12 cellular contexts compared by ENCODE assay signal in the genomic region with DNA sequence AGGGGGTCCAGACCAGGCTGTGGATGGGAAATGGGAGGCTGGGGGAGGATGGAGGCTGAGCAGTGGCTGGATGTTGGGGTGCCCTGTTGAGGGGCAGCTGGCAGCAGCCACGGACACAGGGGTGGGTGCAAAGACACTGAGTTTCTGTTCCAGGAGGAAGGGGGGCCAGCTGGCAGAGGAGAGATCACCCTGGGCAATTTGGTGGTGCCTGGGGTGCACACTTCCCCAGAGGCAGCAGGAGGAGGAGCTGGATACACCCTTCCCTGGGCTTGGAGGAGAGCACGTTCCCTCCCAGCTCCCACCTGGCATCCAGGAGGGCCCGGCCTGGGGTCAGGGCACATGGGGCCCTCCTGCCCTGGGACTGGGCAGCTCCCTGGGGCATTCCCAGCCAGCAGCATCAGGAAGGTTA. TPM values are rescaled to one million over a fixed set of nuclear protein-coding genes. Genes with fewer than 3 reads are reported as not detected.
DNase-seq lines count a peak whose midpoint lies in the region; ATAC-seq, FAIRE-seq and TF ChIP-seq lines count a peak whose summit lies in the region.
"Had no signal": no experiment of that assay in that cellular context is flagged by ENCODE, and none has a peak within 500 bp of the region (broad histone marks: within the 10 kb centered on the region; RNA-seq: fewer than 3 reads in every experiment).

No MANE protein-coding gene starts in this region.

- TF ChIP-seq CTCF in RWPE1 (conservative IDR thresholded peaks at IDR 0.05; ENCODE audit: low read depth): no peak
- no peak for TF ChIP-seq CTCF in kidney (IDR thresholded peaks at IDR 0.05; ENCODE audit: borderline replicate concordance, extremely low read depth, insufficient read depth)

- H3K36me3 Mint-ChIP-seq in stimulated activated memory B cell treated with anti-CD40 and anti-IgM and Interleukin-4, amounts not matched to agents 10 μg/mL and 1 μg/mL and 100 μg/mL, for 72 hours: peaks cover 17% of the 10 kb centered on the region
- peaks cover 22% of the 10 kb centered on the region for H3K36me3 Mint-ChIP-seq in activated CD8-positive, alpha-beta memory T cell treated with anti-CD3 and anti-CD28 coated beads, Interleukin-2, amount 10 ng/mL, durations not matched to agents 7 days and 5 days

- peak; percentile 24 for DNase-seq in activated CD4-positive, CD25-positive, alpha-beta regulatory T cell treated with anti-CD3 and anti-CD28 coated beads, Interleukin-2, amount 50 U/mL, for 72 hours
- no peak for DNase-seq in RWPE1 (ENCODE audit: low spot score)
- DNase-seq in kidney: peak; percentile 78
- DNase-seq in activated CD8-positive, alpha-beta memory T cell treated with anti-CD3 and anti-CD28 coated beads, Interleukin-2, amount 10 ng/mL, durations not matched to agents 7 days and 5 days: no peak
- no peak for DNase-seq in RKO (ENCODE audit: low spot score)

- no peak for FAIRE-seq in kidney (lab: Jason Lieb, UNC)
- FAIRE-seq: A204.1, D721Med had no signal

- H3K27ac Mint-ChIP-seq in stimulated activated memory B cell treated with anti-CD40 and anti-IgM and Interleukin-4, amounts not matched to agents 10 μg/mL and 1 μg/mL and 100 μg/mL, for 72 hours: no peak overlapping the region
- no peak overlapping the region for H3K27ac Mint-ChIP-seq in activated CD8-positive, alpha-beta memory T cell treated with anti-CD3 and anti-CD28 coated beads, Interleukin-2, amount 10 ng/mL, durations not matched to agents 7 days and 5 days

- H3K4me3 Mint-ChIP-seq in stimulated activated memory B cell treated with anti-CD40 and anti-IgM and Interleukin-4, amounts not matched to agents 10 μg/mL and 1 μg/mL and 100 μg/mL, for 72 hours: peak overlapping the region; percentile 18
- no peak overlapping the region for H3K4me3 Mint-ChIP-seq in activated CD8-positive, alpha-beta memory T cell treated with anti-CD3 and anti-CD28 coated beads, Interleukin-2, amount 10 ng/mL, durations not matched to agents 7 days and 5 days

- POLR2A ChIA-PET in RWPE1 (lab: Yijun Ruan, JAX; ENCODE audit: low non-redundant PET): no interaction called here

- intact Hi-C loops in kidney (cut with DNase I): no loop called here

- H3K36me3 ChIP-seq in kidney (ENCODE audit: control insufficient read depth in 1 of 2, insufficient read depth in 2 of 2, low read length in 2 of 2): peaks cover 0 to 8% of the 10 kb centered on the region in 2 donors

- ATAC-seq in activated CD4-positive, CD25-positive, alpha-beta regulatory T cell treated with anti-CD3 and anti-CD28 coated beads, Interleukin-2, amount 50 U/mL, for 24 hours: no peak
- ATAC-seq in stimulated activated memory B cell treated with anti-CD40 and anti-IgM and Interleukin-4, amounts not matched to agents 10 μg/mL and 1 μg/mL and 100 μg/mL, for 72 hours: no peak
- no peak for ATAC-seq in HG03442 (IDR thresholded peaks at IDR 0.05; ENCODE audit: unreplicated experiment)
- ATAC-seq in activated CD8-positive, alpha-beta memory T cell treated with anti-CD3 and anti-CD28 coated beads, Interleukin-2, amount 10 ng/mL, durations not matched to agents 7 days and 5 days: no peak

- H3K4me1 ChIP-seq in kidney (ENCODE audit: control insufficient read depth in 1 of 2, insufficient read depth in 1 of 2, low read depth in 1 of 2, low read length in 2 of 2): peaks cover 5 to 25% of the 10 kb centered on the region in 2 donors

- no peak overlapping the region for H3K9ac ChIP-seq in kidney (ENCODE audit: low read length in 2 of 2)

- peaks cover 35% of the 10 kb centered on the region for H3K27me3 Mint-ChIP-seq in stimulated activated memory B cell treated with anti-CD40 and anti-IgM and Interleukin-4, amounts not matched to agents 10 μg/mL and 1 μg/mL and 100 μg/mL, for 72 hours
- H3K27me3 Mint-ChIP-seq in activated CD8-positive, alpha-beta memory T cell treated with anti-CD3 and anti-CD28 coated beads, Interleukin-2, amount 10 ng/mL, durations not matched to agents 7 days and 5 days: peaks cover 23% of the 10 kb centered on the region

- H3K4me3 ChIP-seq in kidney (ENCODE audit: low read length in 2 of 2): no peak overlapping the region

- H3K9me3 ChIP-seq in kidney (ENCODE audit: control insufficient read depth in 1 of 2, low read length in 2 of 2): no peaks in the 10 kb centered on the region
- H3K9me3 ChIP-seq: tibial nerve had no signal

- H3K4me1 Mint-ChIP-seq in stimulated activated memory B cell treated with anti-CD40 and anti-IgM and Interleukin-4, amounts not matched to agents 10 μg/mL and 1 μg/mL and 100 μg/mL, for 72 hours: peaks cover 60% of the 10 kb centered on the region
- peaks cover 44% of the 10 kb centered on the region for H3K4me1 Mint-ChIP-seq in activated CD8-positive, alpha-beta memory T cell treated with anti-CD3 and anti-CD28 coated beads, Interleukin-2, amount 10 ng/mL, durations not matched to agents 7 days and 5 days

- H3K27ac ChIP-seq in RWPE1 (peak overlapping the region; percentile 90), kidney (ENCODE audit: low read depth in 2 of 2, low read length in 2 of 2) (no peak overlapping the region)

- H3K9me3 Mint-ChIP-seq in stimulated activated memory B cell treated with anti-CD40 and anti-IgM and Interleukin-4, amounts not matched to agents 10 μg/mL and 1 μg/mL and 100 μg/mL, for 72 hours: no peaks in the 10 kb centered on the region
- no peaks in the 10 kb centered on the region for H3K9me3 Mint-ChIP-seq in activated CD8-positive, alpha-beta memory T cell treated with anti-CD3 and anti-CD28 coated beads, Interleukin-2, amount 10 ng/mL, durations not matched to agents 7 days and 5 days (ENCODE audit: low read depth)
- H3K9me3 Mint-ChIP-seq: WTC11 had no signal

- CTCF ChIA-PET in RWPE1 (lab: Yijun Ruan, JAX): no interaction called here
- CTCF ChIA-PET in activated CD8-positive, alpha-beta memory T cell treated with anti-CD3 and anti-CD28 coated beads, Interleukin-2, amount 10 ng/mL, durations not matched to agents 7 days and 5 days (lab: Charles Lee): interaction anchor here (2.6 to 2.9 kb wide), 2 partner anchors 11 to 41 kb away, joined by 11 to 12 read pairs; no protein-coding TSS in a partner anchor

RNA-seq across cellular contexts. Expression of gene CPLX1, which starts 42.8 kb away (rescaled TPM):
- total RNA-seq in kidney: 10.2 TPM
- polyA plus RNA-seq in kidney (ENCODE audit: insufficient read depth, low read depth, low replicate concordance): 3.9 TPM
- 1 to 10 TPM in 1 of 2 experiments, under 1 TPM in 1; 0.14 to 1.3 TPM for total RNA-seq in activated CD8-positive, alpha-beta memory T cell treated with anti-CD3 and anti-CD28 coated beads, Interleukin-2, amount 10 ng/mL, durations not matched to agents 7 days and 5 days

Comparison
In these comparisons a context has a peak if more than half of its experiments do, and no peak if none do; other contexts are left out.
1. DNase-seq: peak in activated CD4-positive, CD25-positive, alpha-beta regulatory T cell treated with anti-CD3 and anti-CD28 coated beads, Interleukin-2, amount 50 U/mL, for 72 hours (single experiment) and kidney (single experiment); none in RWPE1 (single experiment), activated CD8-positive, alpha-beta memory T cell treated with anti-CD3 and anti-CD28 coated beads, Interleukin-2, amount 10 ng/mL, durations not matched to agents 7 days and 5 days (single experiment) and RKO (single experiment).